32 cellular contexts compared by ENCODE assay signal in the genomic region with DNA sequence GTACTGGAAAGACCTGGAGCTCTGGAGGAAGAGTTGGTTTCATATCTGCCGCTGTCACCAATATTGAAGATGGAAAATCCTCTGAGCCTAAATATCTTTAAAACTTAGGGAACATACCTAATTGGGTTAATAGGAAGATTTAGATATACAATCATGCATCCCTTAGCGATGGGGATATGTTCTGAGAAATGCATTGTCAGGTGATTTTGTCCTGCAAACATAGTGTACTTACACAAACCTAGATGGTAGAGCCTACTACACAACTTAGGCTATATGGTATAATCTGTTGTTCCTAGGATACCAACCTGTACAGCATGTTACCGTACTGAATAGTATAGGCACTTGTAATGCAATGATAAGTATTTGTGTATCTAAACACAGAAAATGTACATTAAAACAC. TPM values are rescaled to one million over a fixed set of nuclear protein-coding genes. Genes with fewer than 3 reads are reported as not detected.
"Had no signal": no experiment of that assay in that cellular context is flagged by ENCODE, and none has a peak within 500 bp of the region (broad histone marks: within the 10 kb centered on the region; RNA-seq: fewer than 3 reads in every experiment).

No MANE protein-coding gene starts in this region.

- H3K27me3 ChIP-seq: heart right ventricle, hepatocyte, pancreas, right atrium auricular region, spleen, testis, thyroid gland, transverse colon, upper lobe of right lung had no signal

- FAIRE-seq: pancreas, small intestine, urothelium cell line had no signal

- DNase-seq: heart right ventricle; islet precursor cell; left ventricle myocardium inferior; mesendoderm; naive B cell; nucleus accumbens; pancreas; small intestine; spleen; stimulated activated CD4-positive, alpha-beta T cell treated with anti-CD3 and anti-CD28 coated beads, Interleukin-1b, Interleukin-23, amount 100 ng/mL, for 48 hours; stimulated activated CD4-positive, alpha-beta T cell treated with anti-CD3 and anti-CD28 coated beads, Interleukin-2, amount 100 ng/mL, for 48 hours; stimulated activated CD4-positive, alpha-beta T cell treated with anti-CD3 and anti-CD28 coated beads, Interleukin-4, amount 100 ng/mL, for 4 hours; stimulated activated CD8-positive, alpha-beta memory T cell treated with anti-CD3 and anti-CD28 coated beads, Interleukin-4, amount 100 ng/mL, for 48 hours; stimulated activated naive CD4-positive, alpha-beta T cell treated with Interleukin-2 at 50 U/mL for 16 hours; stimulated activated naive CD8-positive, alpha-beta T cell treated with anti-CD3 and anti-CD28 coated beads, Interleukin-15, amount 100 ng/mL, for 72 hours; substantia nigra; testis; thyroid gland; transverse colon; upper lobe of right lung had no signal

- H3K4me3 ChIP-seq: heart right ventricle, hepatocyte, left ventricle myocardium inferior, lung, pancreas, right atrium auricular region, spleen, testis, thyroid gland, transverse colon, upper lobe of right lung had no signal

- H3K27ac ChIP-seq: heart right ventricle, hepatocyte, left ventricle myocardium inferior, pancreas, right atrium auricular region, spleen, testis, thyroid gland, transverse colon, upper lobe of right lung had no signal

- H3K4me2 ChIP-seq: hepatocyte had no signal

- H3K36me3 ChIP-seq: pancreas, thyroid gland, transverse colon had no signal

- H3K9me3 ChIP-seq: heart right ventricle, left ventricle myocardium inferior, pancreas, right atrium auricular region, spleen, testis, thyroid gland, transverse colon, upper lobe of right lung had no signal

- ATAC-seq: heart right ventricle; pancreas; sciatic nerve; stimulated activated memory B cell treated with anti-CD40 and anti-IgM and Interleukin-4, amounts not matched to agents 10 μg/mL and 1 μg/mL and 100 μg/mL, for 72 hours; stimulated activated naive CD8-positive, alpha-beta T cell treated with anti-CD3 and anti-CD28 coated beads, Interleukin-15, amount 100 ng/mL, for 72 hours; upper lobe of right lung had no signal

- H2AFZ ChIP-seq: hepatocyte had no signal

RNA-seq across cellular contexts. Expression of a gene that starts 52.7 kb away (rescaled TPM):
- total RNA-seq: left ventricle myocardium inferior, lower leg skin, mononuclear cell, osteoblast, posterior vena cava, pulmonary artery endothelial cell, renal cortical epithelial cell, right atrium auricular region, sciatic nerve, spleen, upper lobe of right lung had no signal
- polyA plus RNA-seq: heart right ventricle, spleen had no signal
